7 cellular contexts compared by ENCODE assay signal in the genomic region with DNA sequence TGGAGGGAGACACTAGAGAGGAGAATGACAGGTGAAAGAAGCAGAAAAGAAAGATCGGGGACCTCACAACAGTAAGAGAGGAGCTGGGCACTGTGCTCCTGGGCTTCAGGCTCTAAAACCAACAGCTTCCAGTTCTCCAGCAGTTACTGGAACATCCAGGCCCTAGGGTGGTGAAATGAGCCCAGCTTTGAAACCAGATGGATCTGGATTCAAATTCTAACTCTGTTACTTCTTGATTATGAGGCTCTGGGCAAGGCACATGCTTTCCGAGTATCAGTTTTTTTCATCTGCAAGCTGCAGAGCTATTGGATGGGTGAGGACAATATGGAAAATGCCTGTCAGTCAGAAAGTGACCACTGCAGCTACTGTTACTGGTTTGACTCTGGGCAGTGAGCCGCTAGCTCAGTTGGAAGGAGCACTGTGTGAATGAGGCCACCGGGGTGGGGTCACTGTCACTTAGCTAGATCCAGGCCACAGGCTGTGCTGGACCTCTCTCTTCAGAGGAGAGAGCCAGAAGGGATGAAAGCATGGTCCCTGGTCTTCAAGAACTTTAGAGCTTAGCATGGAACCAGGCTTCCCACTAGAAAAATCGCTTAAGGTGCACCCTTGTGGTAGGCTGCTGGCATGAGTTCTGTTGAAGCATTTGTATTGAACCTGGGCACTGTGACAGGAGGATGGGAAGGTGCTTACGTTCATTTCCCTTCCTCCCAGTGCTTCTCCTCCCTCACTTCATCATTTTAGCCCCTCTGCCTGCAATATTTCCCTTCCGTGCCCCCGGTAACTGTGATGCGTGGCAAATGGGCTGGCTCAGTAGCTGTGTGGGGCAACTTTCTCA. TPM values are rescaled to one million over a fixed set of nuclear protein-coding genes. Genes with fewer than 3 reads are reported as not detected.
DNase-seq lines count a peak whose midpoint lies in the region; ATAC-seq, FAIRE-seq and TF ChIP-seq lines count a peak whose summit lies in the region.

No MANE protein-coding gene starts in this region.

- TF ChIP-seq RAD21 in H1 (IDR thresholded peaks at IDR 0.05 in 1 of 2, conservative IDR thresholded peaks at IDR 0.05 in 1 of 2; ENCODE audit: low read depth in 2 of 2, low read length in 2 of 2), result no peak

- H3K9ac ChIP-seq in H1 (replicated peaks in 1 of 4; ENCODE audit: extremely low read depth in 1 of 4, low read depth in 3 of 4, low read length in 3 of 4), result peak overlapping the region in 3 of 4 experiments; percentile 69 to 90 (median 89); a peak in 6 of 7 replicates

- peak overlapping the region in 3 of 4 experiments; percentile 38 to 55 (median 55); a peak in 4 of 8 replicates for H3K4me3 ChIP-seq in H1 (ENCODE audit: extremely low read depth in 1 of 4, insufficient read depth in 2 of 4, low read depth in 3 of 4, low read length in 4 of 4)
- no peak overlapping the region for H3K4me3 ChIP-seq in pancreas

- WGBS in H1 (ENCODE audit: extremely low coverage in 1 of 2, insufficient coverage in 1 of 2, insufficient read length in 1 of 2, insufficient replicate concordance in 2 of 2, low coverage in 1 of 2, low lambda C conversion rate in 2 of 2, missing lambda C conversion rate in 1 of 2), 2 experiments, result 61% methylated on average over 9 of the region's 9 CpGs; no CpG with 5 or more reads in 1 of the 2 experiments
- WGBS in pancreas, 2 donors, result 79 to 86% methylated on average over 9 of the region's 9 CpGs

- H2BK120ac ChIP-seq in H1 (replicated peaks; ENCODE audit: low read depth, low read length), result no peak overlapping the region

- peak overlapping the region; percentile 80 for H3K18ac ChIP-seq in H1 (ENCODE audit: extremely low read depth, low read length)

- H3K27ac ChIP-seq in H1 (ENCODE audit: low read depth, low read length), result peak overlapping the region; percentile 98
- peak overlapping the region in 3 of 4 donors; percentile 48 to 77 (median 77) for H3K27ac ChIP-seq in pancreas

- TF ChIP-seq POLR2A in H1 (IDR thresholded peaks at IDR 0.05; ENCODE audit: control extremely low read depth in 1 of 2, low read depth in 2 of 2, low read length in 2 of 2), result peak in 1 of 2 experiments; percentile 31; a peak in 2 of 3 replicates

- CTCF ChIA-PET in H1 (lab: Charles Lee; ENCODE audit: partially characterized antibody), result interaction anchor here (0.5 to 4.3 kb wide), 16 partner anchors 10 to 233 kb away, joined by 3 to 20 read pairs (median 4); a partner anchor contains a TSS

- H2BK12ac ChIP-seq in H1 (ENCODE audit: low read depth, low read length), result peak overlapping the region; percentile 86

- peaks cover 12 to 30% (median 20%) of the 10 kb centered on the region in 4 experiments for H3K4me1 ChIP-seq in H1 (replicated peaks in 1 of 4; ENCODE audit: control insufficient read depth in 3 of 4, insufficient read depth in 4 of 4, low read length in 3 of 4)
- peaks cover 0 to 11% (median 0%) of the 10 kb centered on the region in 3 donors for H3K4me1 ChIP-seq in pancreas

- H3K14ac ChIP-seq in H1 (ENCODE audit: insufficient read length), result no peak overlapping the region

- TF ChIP-seq EP300 in H1 (IDR thresholded peaks at IDR 0.05; ENCODE audit: borderline replicate concordance in 1 of 2, low read depth in 2 of 2, low read length in 2 of 2), result no peak

- peak overlapping the region; percentile 62 to 77 for H3K4me2 ChIP-seq in H1 (ENCODE audit: insufficient read depth in 1 of 2, low read depth in 2 of 2, low read length in 2 of 2)

- no peak overlapping the region for H4K5ac ChIP-seq in H1 (ENCODE audit: insufficient read length, low read depth, low read length)

- H2AK5ac ChIP-seq in H1 (ENCODE audit: low read depth, low read length), result peak overlapping the region; percentile 77; the same call in 1 of the 2 replicates

- FAIRE-seq in H1 (lab: Jason Lieb, UNC), result no peak
- no peak for FAIRE-seq in pancreas (lab: Jason Lieb, UNC)

- H3K36me3 ChIP-seq in H1 (ENCODE audit: control insufficient read depth in 2 of 4, insufficient read depth in 4 of 4, low read length in 3 of 4), result peaks cover 16 to 26% (median 21%) of the 10 kb centered on the region in 4 experiments
- no peaks in the 10 kb centered on the region for H3K36me3 ChIP-seq in pancreas

- peaks cover 11% of the 10 kb centered on the region; the same call in 1 of the 2 replicates for H3K23me2 ChIP-seq in H1 (ENCODE audit: low read depth, low read length)

- H4K91ac ChIP-seq in H1 (replicated peaks; ENCODE audit: insufficient read length, low read length), result peak overlapping the region; percentile 47

- intact Hi-C loops in pancreas (cut with DNase I), result no loop called here

- H3K56ac ChIP-seq in H1 (replicated peaks; ENCODE audit: insufficient read length, low read depth, low read length), result no peak overlapping the region

- no peak overlapping the region for H2AFZ ChIP-seq in H1 (ENCODE audit: low read length)

- no peaks in the 10 kb centered on the region for H4K20me1 ChIP-seq in H1 (replicated peaks in 1 of 2; ENCODE audit: control insufficient read depth in 1 of 2, insufficient read depth in 2 of 2, low read length in 2 of 2)

- no peak for ATAC-seq in pancreas
- no peak for ATAC-seq in HG02642 (IDR thresholded peaks at IDR 0.05; ENCODE audit: poor library complexity, unreplicated experiment)

- no peaks in the 10 kb centered on the region for H3K79me1 ChIP-seq in H1 (ENCODE audit: low read depth, low read length)

- no peaks in the 10 kb centered on the region for H3K27me3 ChIP-seq in H1 (replicated peaks in 1 of 4; ENCODE audit: control insufficient read depth in 3 of 4, extremely low read depth in 1 of 4, insufficient read depth in 3 of 4, low read length in 3 of 4)
- no peaks in the 10 kb centered on the region for H3K27me3 ChIP-seq in pancreas

- H2BK15ac ChIP-seq in H1 (ENCODE audit: low read length), result peak overlapping the region; percentile 94; the same call in 1 of the 2 replicates

- no peak overlapping the region for H3K23ac ChIP-seq in H1 (ENCODE audit: insufficient read length)

- no peak overlapping the region for H3K4ac ChIP-seq in H1 (replicated peaks; ENCODE audit: insufficient read length, low read depth, low read length)

- TF ChIP-seq CTCF in GM12874 (IDR thresholded peaks at IDR 0.05; ENCODE audit: insufficient read depth, low read depth, low read length), result peak; percentile 15; the same call in 1 of the 2 replicates
- TF ChIP-seq CTCF in H1 (IDR thresholded peaks at IDR 0.05; ENCODE audit: control extremely low read depth in 1 of 3, insufficient read depth in 1 of 3, low read depth in 1 of 3, low read length in 3 of 3), result peak in 1 of 3 experiments; percentile 34; a peak in 1 of 4 replicates
- no peak for TF ChIP-seq CTCF in pancreas (IDR thresholded peaks at IDR 0.05)

- no peaks in the 10 kb centered on the region for H3K9me3 ChIP-seq in H1 (ENCODE audit: insufficient read depth in 2 of 2, low read depth in 1 of 2, low read length in 1 of 2)
- H3K9me3 ChIP-seq in pancreas, result no peaks in the 10 kb centered on the region

- peak; percentile 31 for DNase-seq in NCI-H2227 (lab: John Stamatoyannopoulos, UW; ENCODE audit: unreplicated experiment)
- DNase-seq in H1 (ENCODE audit: low read depth in 1 of 2, low spot score in 2 of 2), result no peak
- no peak for DNase-seq in pancreas
- no peak for DNase-seq in stimulated activated CD4-positive, alpha-beta T cell treated with anti-CD3 and anti-CD28 coated beads, Interleukin-2, amount 100 ng/mL, for 24 hours
- DNase-seq in NCI-H1436 treated with DMSO at 0.1 percent for 48 hours (lab: John Stamatoyannopoulos, UW), result no peak

- POLR2A ChIA-PET in H1 (lab: Charles Lee; ENCODE audit: partially characterized antibody), result interaction anchor here (0.6 to 7.3 kb wide), 22 partner anchors 10 to 275 kb away, joined by 3 to 87 read pairs (median 4); a partner anchor contains a TSS

- no peaks in the 10 kb centered on the region for H3K79me2 ChIP-seq in H1 (ENCODE audit: control insufficient read depth in 1 of 2, insufficient read depth in 2 of 2, low read length in 2 of 2)

- H2BK20ac ChIP-seq in H1 (ENCODE audit: low read length), result peak overlapping the region; percentile 83; the same call in 1 of the 2 replicates

- 0 out of 2 replicates have a peak overlapping the region, but pooled peaks have one; percentile 30 for H4K8ac ChIP-seq in H1 (ENCODE audit: extremely low read depth, insufficient read depth, low read length)

- H2BK5ac ChIP-seq in H1 (ENCODE audit: low read depth, low read length), result peak overlapping the region; percentile 93

TF ChIP-seq in H1, 55 proteins besides CTCF, POLR2A, EP300 and RAD21 (continues in another document):
- no peak for TF ChIP-seq GTF2F1 (IDR thresholded peaks at IDR 0.05; ENCODE audit: borderline replicate concordance, low read depth, low read length)
- TF ChIP-seq, protein P1, sequence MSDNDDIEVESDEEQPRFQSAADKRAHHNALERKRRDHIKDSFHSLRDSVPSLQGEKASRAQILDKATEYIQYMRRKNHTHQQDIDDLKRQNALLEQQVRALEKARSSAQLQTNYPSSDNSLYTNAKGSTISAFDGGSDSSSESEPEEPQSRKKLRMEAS (IDR thresholded peaks at IDR 0.05), result peak; percentile 30; the same call in 1 of the 2 replicates
- TF ChIP-seq SP4 (IDR thresholded peaks at IDR 0.05; ENCODE audit: low read length), result 0 out of 2 replicates have a peak, but pooled peaks have one; percentile 3
- peak; percentile 83; the same call in 1 of the 2 replicates for TF ChIP-seq POLR2AphosphoS5 (IDR thresholded peaks at IDR 0.05; ENCODE audit: low read depth, low read length)
- TF ChIP-seq MAFK (IDR thresholded peaks at IDR 0.05; ENCODE audit: low read depth, low read length), result no peak

RNA-seq across cellular contexts. Expression of a gene that starts 12.2 kb away (rescaled TPM):
- 35.0 and 37.0 TPM in 2 replicates for total RNA-seq in H1 (2021; fragmentation: NEBNext Ultra II Directional; extraction: Animal tissue kit (Norgen Biotek cat#: 25700))
- polyA plus RNA-seq in H1 (2011; rRNA removed) (23.2 and 26.0 TPM in 2 replicates), pancreas (10 to 100 TPM; 10.6 to 12.8 TPM)
- 26.6 TPM for polyA plus RNA-seq in H1 (2011; cell fraction: cytosol; rRNA removed)
- 43.8 TPM for polyA plus RNA-seq in H1 (2011; cell fraction: nucleus; rRNA removed)
- polyA plus RNA-seq in H1 (2012, experiment 1 of 2), result 26.9 to 31.0 TPM (median 29.7 TPM) in 4 replicates
- 34.8 TPM for polyA plus RNA-seq in H1 (2012, experiment 2 of 2)
- polyA plus RNA-seq in H1 (2013, experiment 1 of 2), result 30.7 TPM
- 30.3 TPM for polyA plus RNA-seq in H1 (2013, experiment 2 of 2)
- 11.9 and 12.5 TPM in 2 replicates for polyA minus RNA-seq in H1 (2011; rRNA and poly(A)+ RNA removed)
- polyA minus RNA-seq in H1 (2011; cell fraction: cytosol; rRNA and poly(A)+ RNA removed), result 13.4 TPM
- polyA minus RNA-seq in H1 (2011; cell fraction: nucleus; rRNA and poly(A)+ RNA removed), result 19.0 TPM
- total RNA-seq in pancreas, result 10 to 100 TPM in 2 of 6 donors, 1 to 10 TPM in 4; 1.2 to 16.1 (median 3.3) TPM

Comparison
In these comparisons a context has a peak if more than half of its experiments do, and no peak if none do; other contexts are left out.
1. H3K4me3 ChIP-seq: peak in H1 (3 of 4); none in pancreas (0 of 4).